In genomic region chr21:34651642-34652041, GRCh38 we compare ENCODE assay signal across 39 cellular contexts. TPM values are rescaled to one million over a fixed set of nuclear protein-coding genes. Genes with fewer than 3 reads are reported as not detected.
"Had no signal": no experiment of that assay in that cellular context is flagged by ENCODE, and none has a peak within 500 bp of the region (broad histone marks: within the 10 kb centered on the region; RNA-seq: fewer than 3 reads in every experiment).

No MANE protein-coding gene starts in this region.

- H3K4me1 Mint-ChIP-seq: activated naive CD4-positive, alpha-beta T cell treated with anti-CD3 and anti-CD28 coated beads, Interleukin-2, amount 50 U/mL, for 24 hours; activated naive CD8-positive, alpha-beta T cell treated with anti-CD3 and anti-CD28 coated beads for 36 hours; activated naive CD8-positive, alpha-beta T cell treated with anti-CD3 and anti-CD28 coated beads, Interleukin-2, amount 50 U/mL, for 24 hours; activated T-helper 17 cell treated with anti-CD3 and anti-CD28 coated beads, Interleukin-2, amount 50 U/mL, for 72 hours; central memory CD8-positive, alpha-beta T cell had no signal

- H3K27ac Mint-ChIP-seq: activated naive CD4-positive, alpha-beta T cell treated with anti-CD3 and anti-CD28 coated beads for 36 hours; activated naive CD4-positive, alpha-beta T cell treated with anti-CD3 and anti-CD28 coated beads, Interleukin-2, amount 10 ng/mL, durations not matched to agents 7 days and 5 days; activated naive CD4-positive, alpha-beta T cell treated with anti-CD3 and anti-CD28 coated beads, Interleukin-2, amount 50 U/mL, for 24 hours; activated naive CD4-positive, alpha-beta T cell treated with anti-CD3 and anti-CD28 coated beads, Interleukin-2, amount 50 U/mL, for 72 hours; activated naive CD8-positive, alpha-beta T cell; activated naive CD8-positive, alpha-beta T cell treated with anti-CD3 and anti-CD28 coated beads for 36 hours; activated naive CD8-positive, alpha-beta T cell treated with anti-CD3 and anti-CD28 coated beads, Interleukin-2, amount 10 ng/mL, durations not matched to agents 7 days and 5 days; activated naive CD8-positive, alpha-beta T cell treated with anti-CD3 and anti-CD28 coated beads, Interleukin-2, amount 50 U/mL, for 24 hours; activated T-cell treated with anti-CD3 and anti-CD28 coated beads, Interleukin-2, amount 50 U/mL, for 72 hours; activated T-helper 1 cell treated with anti-CD3 and anti-CD28 coated beads, Interleukin-12 subunit alpha, Interleukin-12 subunit beta, Interleukin-2, Interleukin-4 antibody, amounts not matched to agents 30 ng/mL and 10 ng/mL and 1 ng/mL, durations not matched to agents 14 hours and 24 hours and 36 hours; activated T-helper 17 cell treated with anti-CD3 and anti-CD28 coated beads, Interleukin-2, amount 50 U/mL, for 72 hours; activated T-helper 2 cell treated with anti-CD3 and anti-CD28 coated beads, Interferon-gamma antibody, Interleukin-2, Interleukin-4, amounts not matched to agents 10 μg/mL and 5 μg/mL and 100 μg/mL, durations not matched to agents 14 hours and 24 hours and 36 hours; brain had no signal

- H3K9me3 Mint-ChIP-seq: activated naive CD4-positive, alpha-beta T cell treated with anti-CD3 and anti-CD28 coated beads, Interleukin-2, amount 10 ng/mL, durations not matched to agents 7 days and 5 days; activated naive CD4-positive, alpha-beta T cell treated with anti-CD3 and anti-CD28 coated beads, Interleukin-2, amount 50 U/mL, for 24 hours; central memory CD8-positive, alpha-beta T cell had no signal

- DNase-seq: activated effector memory CD4-positive, alpha-beta T cell treated with anti-CD3 and anti-CD28 coated beads, Interleukin-2, amount 50 U/mL, for 16 hours; activated effector memory CD4-positive, alpha-beta T cell treated with Interleukin-2 at 50 U/mL for 16 hours; activated gamma-delta T cell; activated gamma-delta T cell treated with Interleukin-2 at 50 U/mL for 16 hours; activated naive CD4-positive, alpha-beta T cell; activated naive CD4-positive, alpha-beta T cell treated with anti-CD3 and anti-CD28 coated beads for 36 hours; activated naive CD4-positive, alpha-beta T cell treated with anti-CD3 and anti-CD28 coated beads, Interleukin-2, amount 10 ng/mL, durations not matched to agents 7 days and 5 days; activated naive CD4-positive, alpha-beta T cell treated with anti-CD3 and anti-CD28 coated beads, Interleukin-2, amount 50 U/mL, for 16 hours; activated naive CD4-positive, alpha-beta T cell treated with Interleukin-2 at 50 U/mL for 16 hours; activated naive CD8-positive, alpha-beta T cell treated with anti-CD3 and anti-CD28 coated beads for 36 hours; activated naive CD8-positive, alpha-beta T cell treated with anti-CD3 and anti-CD28 coated beads, Interleukin-2, amount 10 ng/mL, durations not matched to agents 7 days and 5 days; activated naive CD8-positive, alpha-beta T cell treated with anti-CD3 and anti-CD28 coated beads, Interleukin-2, amount 50 U/mL, for 24 hours; activated T-cell treated with anti-CD3 and anti-CD28 coated beads, Interleukin-2, amount 50 U/mL, for 4 hours; activated T-cell treated with anti-CD3 and anti-CD28 coated beads, Interleukin-2, amount 50 U/mL, for 48 hours; activated T-cell treated with anti-CD3 and anti-CD28 coated beads, Interleukin-2, amount 50 U/mL, for 72 hours; adrenal gland; amniotic stem cell; amygdala; anterior cingulate cortex; aorta; body of pancreas; brain microvascular endothelial cell; caudate nucleus; central memory CD4-positive, alpha-beta T cell; cerebellar nuclear complex had no signal

- FAIRE-seq: astrocyte, bronchial epithelial cell, colon had no signal

- ATAC-seq: activated naive CD4-positive, alpha-beta T cell treated with anti-CD3 and anti-CD28 coated beads, Interleukin-2, amount 50 U/mL, for 72 hours; activated naive CD8-positive, alpha-beta T cell treated with anti-CD3 and anti-CD28 coated beads, Interleukin-2, amount 50 U/mL, for 24 hours; activated T-cell treated with anti-CD3 and anti-CD28 coated beads, Interleukin-2, amount 50 U/mL, for 4 hours; activated T-cell treated with anti-CD3 and anti-CD28 coated beads, Interleukin-2, amount 50 U/mL, for 72 hours; activated T-helper 17 cell treated with anti-CD3 and anti-CD28 coated beads, Interleukin-2, amount 50 U/mL, for 72 hours; body of pancreas had no signal

- H3K4me3 Mint-ChIP-seq: activated naive CD4-positive, alpha-beta T cell treated with anti-CD3 and anti-CD28 coated beads for 36 hours; activated naive CD4-positive, alpha-beta T cell treated with anti-CD3 and anti-CD28 coated beads, Interleukin-2, amount 10 ng/mL, durations not matched to agents 7 days and 5 days; activated naive CD4-positive, alpha-beta T cell treated with anti-CD3 and anti-CD28 coated beads, Interleukin-2, amount 50 U/mL, for 24 hours; activated naive CD8-positive, alpha-beta T cell; activated naive CD8-positive, alpha-beta T cell treated with anti-CD3 and anti-CD28 coated beads for 36 hours; activated naive CD8-positive, alpha-beta T cell treated with anti-CD3 and anti-CD28 coated beads, Interleukin-2, amount 10 ng/mL, durations not matched to agents 7 days and 5 days; activated naive CD8-positive, alpha-beta T cell treated with anti-CD3 and anti-CD28 coated beads, Interleukin-2, amount 50 U/mL, for 24 hours; activated T-cell treated with anti-CD3 and anti-CD28 coated beads, Interleukin-2, amount 50 U/mL, for 4 hours; activated T-cell treated with anti-CD3 and anti-CD28 coated beads, Interleukin-2, amount 50 U/mL, for 72 hours; activated T-helper 1 cell treated with anti-CD3 and anti-CD28 coated beads, Interleukin-12 subunit alpha, Interleukin-12 subunit beta, Interleukin-2, Interleukin-4 antibody, amounts not matched to agents 30 ng/mL and 10 ng/mL and 1 ng/mL, durations not matched to agents 14 hours and 24 hours and 36 hours; activated T-helper 17 cell treated with anti-CD3 and anti-CD28 coated beads, Interleukin-2, amount 50 U/mL, for 72 hours; brain; central memory CD8-positive, alpha-beta T cell had no signal

- H3K27ac ChIP-seq: adrenal gland, ascending aorta, body of pancreas, brain microvascular endothelial cell, breast epithelium, cardiac muscle cell had no signal

- H3K4me3 ChIP-seq: adrenal gland, ascending aorta, body of pancreas, breast epithelium, cardiac muscle cell had no signal

- H3K9me3 ChIP-seq: body of pancreas had no signal

- H3K4me1 ChIP-seq: adrenal gland, ascending aorta, body of pancreas, breast epithelium had no signal

- H3K36me3 ChIP-seq: adrenal gland, ascending aorta, brain microvascular endothelial cell, breast epithelium, cardiac muscle cell had no signal

- H3K27me3 ChIP-seq: ascending aorta, body of pancreas, breast epithelium had no signal

- H3K36me3 Mint-ChIP-seq: activated naive CD4-positive, alpha-beta T cell treated with anti-CD3 and anti-CD28 coated beads, Interleukin-2, amount 10 ng/mL, durations not matched to agents 7 days and 5 days; activated naive CD4-positive, alpha-beta T cell treated with anti-CD3 and anti-CD28 coated beads, Interleukin-2, amount 50 U/mL, for 24 hours; activated naive CD8-positive, alpha-beta T cell; activated naive CD8-positive, alpha-beta T cell treated with anti-CD3 and anti-CD28 coated beads for 36 hours; activated naive CD8-positive, alpha-beta T cell treated with anti-CD3 and anti-CD28 coated beads, Interleukin-2, amount 10 ng/mL, durations not matched to agents 7 days and 5 days; brain had no signal

RNA-seq across cellular contexts. Expression of gene CLIC6, which starts 17.2 kb away (rescaled TPM):
- total RNA-seq: activated T-helper 1 cell treated with anti-CD3 and anti-CD28 coated beads, Interleukin-12 subunit alpha, Interleukin-12 subunit beta, Interleukin-2, Interleukin-4 antibody, amounts not matched to agents 30 ng/mL and 10 ng/mL and 1 ng/mL, durations not matched to agents 14 hours and 24 hours and 36 hours; bronchial epithelial cell; cardiac muscle cell had no signal
- polyA plus RNA-seq: cardiac muscle cell had no signal
